ENCODE assay signal across 8 cellular contexts in the genomic region with DNA sequence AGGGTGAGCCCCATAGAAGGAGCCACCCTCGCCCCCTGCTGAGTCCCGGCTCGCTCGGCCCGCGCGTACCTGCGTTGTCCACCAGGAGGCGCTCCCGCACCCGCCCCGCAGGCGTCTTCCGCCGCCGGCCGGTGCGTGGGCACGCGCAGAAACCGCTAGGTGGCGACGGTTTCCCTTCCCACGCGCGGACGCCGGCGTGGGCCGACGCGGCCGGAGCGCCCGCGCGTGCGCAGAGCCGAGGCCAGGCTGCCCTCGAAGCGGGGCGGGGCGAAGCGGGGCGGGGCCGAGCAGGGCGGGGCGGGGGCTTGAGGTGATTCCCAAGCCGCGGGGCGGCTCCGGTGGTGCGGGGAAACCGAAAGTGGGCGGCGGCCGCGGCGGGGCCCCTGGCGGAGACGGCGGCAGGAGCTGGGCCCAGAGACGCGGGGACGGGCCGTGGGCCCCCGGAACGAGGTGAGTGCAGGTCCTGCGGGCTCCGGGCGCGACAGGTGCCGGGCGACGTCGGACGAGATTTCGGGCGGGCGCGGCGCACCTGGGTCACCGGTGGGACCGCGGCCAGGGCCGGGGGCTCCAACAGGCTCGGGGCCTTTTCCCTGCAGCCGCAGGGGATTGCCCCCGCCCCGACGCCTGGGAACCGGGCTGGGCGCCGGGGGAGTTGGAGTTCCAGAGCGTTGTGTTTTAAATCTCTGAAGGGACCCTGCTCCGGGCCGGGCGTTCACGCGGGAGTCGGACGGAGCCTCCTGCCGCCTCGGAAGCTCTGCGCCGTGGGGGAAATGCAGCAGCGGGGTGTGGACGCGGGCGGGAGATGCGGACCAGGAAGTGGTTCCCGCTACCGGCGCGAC. TPM values are rescaled to one million over a fixed set of nuclear protein-coding genes. Genes with fewer than 3 reads are reported as not detected.
DNase-seq lines count a peak whose midpoint lies in the region; ATAC-seq, FAIRE-seq and TF ChIP-seq lines count a peak whose summit lies in the region.

TDRD7 (plus strand) TSS at position 308 of the 839 bp plus-strand sequence. CDS start 16,370 bp downstream, outside the sequence.

- peak; percentile 85 to 88 for ATAC-seq in activated naive CD4-positive, alpha-beta T cell treated with anti-CD3 and anti-CD28 coated beads, Interleukin-2, amount 50 U/mL, for 72 hours
- ATAC-seq in pancreas: peak; percentile 88 to 96 (median 94)

- no peaks in the 10 kb centered on the region for H3K36me3 Mint-ChIP-seq in activated naive CD4-positive, alpha-beta T cell treated with anti-CD3 and anti-CD28 coated beads, Interleukin-2, amount 50 U/mL, for 72 hours

- TF ChIP-seq CTCF in LNCAP (IDR thresholded peaks at IDR 0.05): peak; percentile 100
- TF ChIP-seq CTCF in pancreas (IDR thresholded peaks at IDR 0.05): peak; percentile 98 to 100 (median 99)

- 1% methylated on average over 65 to 108 of the region's 115 CpGs for WGBS in GM23248 (ENCODE audit: low coverage in 1 of 2, low lambda C conversion rate in 2 of 2, missing lambda C conversion rate in 2 of 2), 2 experiments
- 1% methylated on average over 76 to 115 of the region's 115 CpGs for WGBS in pancreas, 2 donors
- under 1% methylated on average over 115 of the region's 115 CpGs for WGBS in thymus

- H3K36me3 ChIP-seq in GM23248 (ENCODE audit: low read depth) (no peaks in the 10 kb centered on the region), pancreas (no peaks in the 10 kb centered on the region), thymus (ENCODE audit: control insufficient read depth, insufficient read depth) (no peaks in the 10 kb centered on the region)

- H3K9ac ChIP-seq in GM23248: peak within 1 kb of the TSS; percentile 73

- peak within 1 kb of the TSS; percentile 96 for H2AFZ ChIP-seq in GM23248

- peaks cover 19% of the 10 kb centered on the region; the same call in 1 of the 2 replicates for H3K27me3 ChIP-seq in GM23248 (replicated peaks; ENCODE audit: insufficient read depth)
- H3K27me3 ChIP-seq in pancreas: no peaks in the 10 kb centered on the region
- H3K27me3 ChIP-seq in thymus (ENCODE audit: control insufficient read depth, insufficient read depth): no peaks in the 10 kb centered on the region

- H3K4me1 ChIP-seq in GM23248 (ENCODE audit: insufficient read depth) (no peaks in the 10 kb centered on the region), pancreas (peaks cover 5 to 19% (median 9%) of the 10 kb centered on the region in 3 donors), thymus (ENCODE audit: control insufficient read depth, insufficient read depth, low read length) (peaks cover 8% of the 10 kb centered on the region)

- peak; percentile 100 for DNase-seq in GM03348 (ENCODE audit: low spot score)
- DNase-seq in GM23248: peak; percentile 94
- peak; percentile 24 for DNase-seq in SKM-1 (lab: John Stamatoyannopoulos, UW; ENCODE audit: unreplicated experiment)
- DNase-seq in activated naive CD4-positive, alpha-beta T cell treated with anti-CD3 and anti-CD28 coated beads, Interleukin-2, amount 50 U/mL, for 72 hours (ENCODE audit: low spot score in 2 of 2): peak; percentile 92 to 93
- peak; percentile 50 to 94 (median 84) for DNase-seq in head of caudate nucleus
- peak; percentile 82 to 98 (median 94) for DNase-seq in pancreas

- no peaks in the 10 kb centered on the region for H3K9me3 Mint-ChIP-seq in activated naive CD4-positive, alpha-beta T cell treated with anti-CD3 and anti-CD28 coated beads, Interleukin-2, amount 50 U/mL, for 72 hours

- H3K9me3 ChIP-seq in GM23248 (ENCODE audit: low read depth): no peaks in the 10 kb centered on the region
- no peaks in the 10 kb centered on the region for H3K9me3 ChIP-seq in pancreas
- no peaks in the 10 kb centered on the region for H3K9me3 ChIP-seq in thymus (ENCODE audit: control insufficient read depth)

- in situ Hi-C loops in GM23248 (cut with MboI): no loop called here

- H4K20me1 ChIP-seq in GM23248 (ENCODE audit: insufficient read depth): no peaks in the 10 kb centered on the region

- peak within 1 kb of the TSS; percentile 89 for H3K4me2 ChIP-seq in GM23248 (ENCODE audit: unreplicated experiment)

- H3F3A ChIP-seq in GM23248 (ENCODE audit: insufficient read depth): 0 out of 2 replicates have a peak, but pooled peaks cover 7% of the 10 kb centered on the region

- H3K27ac Mint-ChIP-seq in activated naive CD4-positive, alpha-beta T cell treated with anti-CD3 and anti-CD28 coated beads, Interleukin-2, amount 50 U/mL, for 72 hours: peak within 1 kb of the TSS; percentile 72 to 85

- no peak for FAIRE-seq in pancreas (lab: Jason Lieb, UNC)

- H3K4me3 ChIP-seq in GM23248 (peak within 1 kb of the TSS; percentile 84), pancreas (peak within 1 kb of the TSS; percentile 88 to 100 (median 98)), thymus (ENCODE audit: low read length) (peak within 1 kb of the TSS; percentile 95)

- H3K27ac ChIP-seq in GM23248 (no peak within 1 kb of the TSS), pancreas (peak within 1 kb of the TSS; percentile 61 to 81 (median 78)), thymus (ENCODE audit: low read depth) (peak within 1 kb of the TSS; percentile 79)

- intact Hi-C loops in head of caudate nucleus (cut with DNase I) (loop anchor here (10.0 kb wide), 1 partner anchor 203 kb away; no protein-coding TSS in a partner anchor), pancreas (cut with DNase I) (no loop called here)

- 0 out of 2 replicates have a peak, but pooled peaks cover 5% of the 10 kb centered on the region for H3K79me2 ChIP-seq in GM23248 (ENCODE audit: insufficient read depth)

- H3K9me2 ChIP-seq in GM23248 (ENCODE audit: insufficient read depth): no peaks in the 10 kb centered on the region

RNA-seq across cellular contexts. Expression of gene TDRD7, which starts in this region (rescaled TPM):
- 6.6 and 8.9 TPM in 2 replicates for total RNA-seq in GM23248 (2014; rRNA removed; shearing (Covaris generic))
- polyA plus RNA-seq in GM23248 (2016; fragmentation: Nextera tagmentation; extraction: Ambion mirVana) (4.9 and 5.0 TPM in 2 replicates), pancreas (1 to 10 TPM; 3.4 to 6.4 TPM), thymus (14.2 TPM)
- total RNA-seq in activated naive CD4-positive, alpha-beta T cell treated with anti-CD3 and anti-CD28 coated beads, Interleukin-2, amount 50 U/mL, for 72 hours: 10 to 100 TPM in 1 of 2 donors, 1 to 10 TPM in 1; 5.0 to 12.2 TPM
- total RNA-seq in pancreas: 1 to 10 TPM; 3.9 to 9.5 (median 4.7) TPM

Comparison
In these comparisons a context has a peak if more than half of its experiments do, and no peak if none do; other contexts are left out.
1. DNase-seq: peak in every context shown above with its lines; median percentile 100 in GM03348; 94 in GM23248; 94 in pancreas; 92 in activated naive CD4-positive, alpha-beta T cell treated with anti-CD3 and anti-CD28 coated beads, Interleukin-2, amount 50 U/mL, for 72 hours; 84 in head of caudate nucleus; 24 in SKM-1.